Comparison of ENCODE assay signal across 8 cellular contexts in the genomic region with DNA sequence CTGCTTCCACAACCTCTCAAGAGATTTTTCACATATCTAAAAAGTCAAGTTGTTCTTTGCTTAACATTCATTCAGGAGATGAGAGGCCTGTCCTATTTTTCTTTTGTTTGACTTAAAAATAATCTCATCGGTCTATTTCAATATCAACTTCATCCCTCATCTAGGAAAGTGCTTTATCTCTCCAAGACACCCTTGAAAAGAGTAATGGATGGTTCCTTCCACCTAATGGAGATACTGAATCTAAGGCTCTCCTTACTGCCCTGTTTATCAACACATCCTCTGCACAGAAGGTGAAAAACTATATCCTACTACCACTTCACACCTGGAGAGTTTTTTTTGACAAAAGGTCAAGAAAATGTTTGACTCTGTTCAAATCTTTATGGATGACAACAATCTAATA. TPM values are rescaled to one million over a fixed set of nuclear protein-coding genes. Genes with fewer than 3 reads are reported as not detected.
DNase-seq lines count a peak whose midpoint lies in the region; ATAC-seq and TF ChIP-seq lines count a peak whose summit lies in the region.

No MANE protein-coding gene starts in this region.

- no peak overlapping the region for H2AFZ ChIP-seq in hepatocyte

- peak overlapping the region; percentile 98 for H3K4me3 Mint-ChIP-seq in T-helper 1 cell treated with Interleukin-12 subunit alpha and Interleukin-12 subunit beta and Interleukin-4 antibody, amounts not matched to agents 30 μg/mL and 1 μg/mL, for 36 hours
- H3K4me3 Mint-ChIP-seq in activated B cell treated with CpG ODN at 0.5 μM for 24 hours: peak overlapping the region; percentile 97

- peak overlapping the region; percentile 80 for H3K4me2 ChIP-seq in hepatocyte

- peaks cover 5% of the 10 kb centered on the region for H3K9me3 Mint-ChIP-seq in T-helper 1 cell treated with Interleukin-12 subunit alpha and Interleukin-12 subunit beta and Interleukin-4 antibody, amounts not matched to agents 30 μg/mL and 1 μg/mL, for 36 hours
- H3K9me3 Mint-ChIP-seq in activated B cell treated with CpG ODN at 0.5 μM for 24 hours: peaks cover 2% of the 10 kb centered on the region

- peaks cover 49% of the 10 kb centered on the region for H3K4me1 ChIP-seq in hepatocyte (ENCODE audit: insufficient read depth)
- H3K4me1 ChIP-seq in subcutaneous abdominal adipose tissue (ENCODE audit: control insufficient read depth in 5 of 5, insufficient read depth in 5 of 5, low read length in 5 of 5): peaks cover 1 to 62% (median 57%) of the 10 kb centered on the region in 5 donors

- H3K27me3 Mint-ChIP-seq in T-helper 1 cell treated with Interleukin-12 subunit alpha and Interleukin-12 subunit beta and Interleukin-4 antibody, amounts not matched to agents 30 μg/mL and 1 μg/mL, for 36 hours (ENCODE audit: low read depth): no peaks in the 10 kb centered on the region
- no peaks in the 10 kb centered on the region for H3K27me3 Mint-ChIP-seq in activated B cell treated with CpG ODN at 0.5 μM for 24 hours

- POLR2A ChIA-PET in activated B cell treated with CpG ODN at 0.5 μM for 24 hours (lab: Charles Lee): interaction anchor here (1.6 to 7.8 kb wide), 4 partner anchors 20 to 49 kb away, joined by 4 to 212 read pairs (median 54); a partner anchor contains a TSS

- H3K4me3 ChIP-seq in hepatocyte: peak overlapping the region; percentile 44
- H3K4me3 ChIP-seq in subcutaneous abdominal adipose tissue (ENCODE audit: low read depth in 1 of 5, low read length in 5 of 5): peak overlapping the region; percentile 67 to 84 (median 77)

- H3K36me3 Mint-ChIP-seq in T-helper 1 cell treated with Interleukin-12 subunit alpha and Interleukin-12 subunit beta and Interleukin-4 antibody, amounts not matched to agents 30 μg/mL and 1 μg/mL, for 36 hours (ENCODE audit: low read depth): peaks cover 40% of the 10 kb centered on the region
- H3K36me3 Mint-ChIP-seq in activated B cell treated with CpG ODN at 0.5 μM for 24 hours (ENCODE audit: low read depth): peaks cover 39% of the 10 kb centered on the region

- CTCF ChIA-PET in activated B cell treated with CpG ODN at 0.5 μM for 24 hours (lab: Charles Lee): interaction anchor here (2.6 to 6.3 kb wide), 5 partner anchors 23 to 97 kb away, joined by 13 to 143 read pairs (median 29); a partner anchor contains a TSS

- H3K36me3 ChIP-seq in hepatocyte (replicated peaks; ENCODE audit: insufficient read depth, low read depth) (no peaks in the 10 kb centered on the region), subcutaneous abdominal adipose tissue (ENCODE audit: control insufficient read depth in 5 of 5, insufficient read depth in 5 of 5, low read length in 5 of 5) (peaks cover 0 to 2% (median 0%) of the 10 kb centered on the region in 5 donors)

- intact Hi-C loops in activated B cell treated with CpG ODN at 0.5 μM for 24 hours (cut with micrococcal nuclease): loop anchor here (2.0 to 5.0 kb wide), 2 partner anchors 35 to 131 kb away; a partner anchor contains a TSS

- H3K27ac Mint-ChIP-seq in T-helper 1 cell treated with Interleukin-12 subunit alpha and Interleukin-12 subunit beta and Interleukin-4 antibody, amounts not matched to agents 30 μg/mL and 1 μg/mL, for 36 hours: peak overlapping the region; percentile 99
- peak overlapping the region; percentile 99 for H3K27ac Mint-ChIP-seq in activated B cell treated with CpG ODN at 0.5 μM for 24 hours

- peaks cover 69% of the 10 kb centered on the region for H3K79me2 ChIP-seq in hepatocyte

- H3K9me2 ChIP-seq in hepatocyte (replicated peaks; ENCODE audit: insufficient read depth): no peaks in the 10 kb centered on the region

- 42% methylated on average over 1 of the region's 1 CpG for WGBS in hepatocyte (ENCODE audit: low lambda C conversion rate, missing lambda C conversion rate)

- H3K9me3 ChIP-seq in hepatocyte (ENCODE audit: low read depth) (no peaks in the 10 kb centered on the region), subcutaneous abdominal adipose tissue (ENCODE audit: control insufficient read depth in 5 of 5, low read length in 5 of 5) (peaks cover 0 to 2% (median 0%) of the 10 kb centered on the region in 5 donors)

- H3K27me3 ChIP-seq in hepatocyte: no peaks in the 10 kb centered on the region
- no peaks in the 10 kb centered on the region for H3K27me3 ChIP-seq in subcutaneous abdominal adipose tissue (ENCODE audit: control insufficient read depth in 5 of 5, insufficient read depth in 4 of 5, low read length in 5 of 5)

- peak overlapping the region; percentile 21 to 99 (median 87) for H3K9ac ChIP-seq in subcutaneous abdominal adipose tissue (ENCODE audit: low read length in 5 of 5)

- TF ChIP-seq CTCF in activated B cell treated with CpG ODN at 0.5 μM for 24 hours (IDR thresholded peaks at IDR 0.05) (no peak), hepatocyte (IDR thresholded peaks at IDR 0.05; ENCODE audit: poor library complexity) (no peak)

- H3K4me1 Mint-ChIP-seq in T-helper 1 cell treated with Interleukin-12 subunit alpha and Interleukin-12 subunit beta and Interleukin-4 antibody, amounts not matched to agents 30 μg/mL and 1 μg/mL, for 36 hours (ENCODE audit: low read depth): peaks cover 51% of the 10 kb centered on the region
- peaks cover 69% of the 10 kb centered on the region for H3K4me1 Mint-ChIP-seq in activated B cell treated with CpG ODN at 0.5 μM for 24 hours

- peaks cover 52% of the 10 kb centered on the region for H4K20me1 ChIP-seq in hepatocyte (ENCODE audit: insufficient read depth, poor library complexity, severe bottlenecking)

- DNase-seq in T-helper 1 cell (no peak), activated B cell treated with CpG ODN at 0.5 μM for 24 hours (no peak), hepatocyte (ENCODE audit: low spot score) (no peak), NCI-H1105 treated with DMSO at 0.1 percent for 48 hours (lab: John Stamatoyannopoulos, UW) (no peak), NCI-H2029 treated with DMSO at 0.1 percent for 48 hours (lab: John Stamatoyannopoulos, UW) (no peak)

- ATAC-seq in activated B cell treated with CpG ODN at 0.5 μM for 24 hours (ENCODE audit: low read depth) (no peak), GM18873 (IDR thresholded peaks at IDR 0.05; ENCODE audit: low FRiP score, unreplicated experiment) (no peak)

- H3K27ac ChIP-seq in hepatocyte (peak overlapping the region; percentile 100), subcutaneous abdominal adipose tissue (ENCODE audit: low read depth, low read length) (peak overlapping the region; percentile 99)

RNA-seq across cellular contexts. Expression of a gene that starts 2.4 kb away (rescaled TPM):
- total RNA-seq in activated B cell treated with CpG ODN at 0.5 μM for 24 hours: 79.1 and 89.3 TPM in 2 replicates
- total RNA-seq in hepatocyte: 88.3 and 112 TPM in 2 replicates
- 87.3 and 90.2 TPM in 2 replicates for polyA plus RNA-seq in hepatocyte

RNA-seq across cellular contexts. Expression of a gene that starts 49.5 kb away (rescaled TPM):
- 254 and 275 TPM in 2 replicates for total RNA-seq in activated B cell treated with CpG ODN at 0.5 μM for 24 hours
- 54.9 and 56.1 TPM in 2 replicates for total RNA-seq in hepatocyte
- polyA plus RNA-seq in hepatocyte: 48.5 and 59.5 TPM in 2 replicates
